Comparison of ENCODE assay signal across 8 cellular contexts in the genomic region with DNA sequence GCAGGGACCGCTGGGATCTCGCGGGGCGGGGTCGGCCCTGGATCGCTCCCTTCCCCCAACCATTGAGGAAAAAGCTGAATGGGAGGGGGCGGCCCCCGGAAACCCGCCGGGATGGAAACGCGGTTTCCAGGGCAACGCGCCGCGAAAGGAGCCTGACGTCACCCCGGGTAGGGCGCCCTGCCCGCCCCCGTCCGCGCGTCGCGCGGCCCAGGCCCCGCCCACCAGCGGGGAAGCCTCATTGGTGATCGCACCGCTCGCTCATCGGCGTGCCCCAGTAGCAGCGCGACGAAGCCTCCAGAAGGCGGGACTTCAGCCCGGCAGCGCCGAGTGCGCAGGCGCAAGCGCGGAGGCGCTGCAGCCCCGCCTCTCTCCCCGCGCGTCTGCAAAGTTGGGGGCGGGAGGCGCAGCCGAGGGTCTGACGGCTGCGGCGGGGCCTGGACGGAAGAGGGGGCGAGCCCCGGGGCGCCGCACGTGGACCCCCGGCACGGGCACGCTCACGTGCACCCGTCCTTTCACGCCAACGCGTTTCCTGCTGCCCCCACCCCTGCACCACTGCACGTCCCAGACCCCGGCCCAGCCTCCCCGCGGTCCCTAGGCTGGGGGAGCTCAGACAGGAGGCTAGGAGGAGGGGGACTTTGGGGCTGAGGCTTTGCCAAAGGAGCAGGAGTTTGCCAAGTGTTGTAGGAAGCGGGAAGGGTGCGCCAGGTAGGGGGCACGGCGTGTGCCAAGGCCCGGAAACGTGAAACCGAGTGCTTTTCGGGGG. TPM values are rescaled to one million over a fixed set of nuclear protein-coding genes. Genes with fewer than 3 reads are reported as not detected.
DNase-seq lines count a peak whose midpoint lies in the region; ATAC-seq and TF ChIP-seq lines count a peak whose summit lies in the region.

No MANE protein-coding gene starts in this region.

- H3K36me3 ChIP-seq in ovary (no peaks in the 10 kb centered on the region), thymus (ENCODE audit: control insufficient read depth, insufficient read depth) (peaks cover 22% of the 10 kb centered on the region)

- no peaks in the 10 kb centered on the region for H3K9me3 ChIP-seq in ovary
- no peaks in the 10 kb centered on the region for H3K9me3 ChIP-seq in thymus (ENCODE audit: control insufficient read depth)

- peak in 1 of 3 donors; percentile 5 for TF ChIP-seq CTCF in ovary (IDR thresholded peaks at IDR 0.05)

- WGBS in ovary, 3 donors = 1 to 2% (median 1%) methylated on average over 64 to 81 of the region's 82 CpGs
- under 1% methylated on average over 82 of the region's 82 CpGs for WGBS in thymus

- H3K9me3 Mint-ChIP-seq in activated naive CD8-positive, alpha-beta T cell (ENCODE audit: low read depth) = no peaks in the 10 kb centered on the region

- TF ChIP-seq EP300 in ovary (IDR thresholded peaks at IDR 0.05) = peak; percentile 72

- DNase-seq in GM04504 (ENCODE audit: low read depth) (peak; percentile 91), NCI-H128 (lab: John Stamatoyannopoulos, UW; ENCODE audit: unreplicated experiment) (peak; percentile 93), SKM-1 (lab: John Stamatoyannopoulos, UW; ENCODE audit: unreplicated experiment) (peak; percentile 91), head of caudate nucleus (peak; percentile 91 to 99 (median 97)), ovary (peak; percentile 97 to 99 (median 98))

- peaks cover 49% of the 10 kb centered on the region for H3K4me1 Mint-ChIP-seq in activated naive CD8-positive, alpha-beta T cell (ENCODE audit: low read depth)

- H3K4me1 ChIP-seq in ovary (ENCODE audit: insufficient read depth) (peaks cover 37% of the 10 kb centered on the region), thymus (ENCODE audit: control insufficient read depth, insufficient read depth, low read length) (peaks cover 39% of the 10 kb centered on the region)

- H3K4me3 ChIP-seq in ovary (peak overlapping the region; percentile 52), thymus (ENCODE audit: low read length) (peak overlapping the region; percentile 72)

- peak overlapping the region; percentile 91 for H3K27ac Mint-ChIP-seq in activated naive CD8-positive, alpha-beta T cell

- H3K27ac ChIP-seq in ovary = peak overlapping the region; percentile 89 to 91
- peak overlapping the region; percentile 95 for H3K27ac ChIP-seq in thymus (ENCODE audit: low read depth)

- peak; percentile 63 for ATAC-seq in HG02588 (IDR thresholded peaks at IDR 0.05; ENCODE audit: unreplicated experiment)

- H3K27me3 Mint-ChIP-seq in activated naive CD8-positive, alpha-beta T cell = no peaks in the 10 kb centered on the region

- no peaks in the 10 kb centered on the region for H3K27me3 ChIP-seq in ovary
- peaks cover 1% of the 10 kb centered on the region for H3K27me3 ChIP-seq in thymus (ENCODE audit: control insufficient read depth, insufficient read depth)

- intact Hi-C loops in head of caudate nucleus (cut with DNase I) (no loop called here), ovary (cut with DNase I) (no loop called here)

- H3K36me3 Mint-ChIP-seq in activated naive CD8-positive, alpha-beta T cell = no peaks in the 10 kb centered on the region

- peak overlapping the region; percentile 94 for H3K4me3 Mint-ChIP-seq in activated naive CD8-positive, alpha-beta T cell

- peak; percentile 51 for TF ChIP-seq POLR2A in ovary (IDR thresholded peaks at IDR 0.05)

RNA-seq across cellular contexts. Expression of a gene that starts 8.2 kb away (rescaled TPM):
- 100 to 1,000 TPM; 602 to 917 (median 855) TPM for total RNA-seq in ovary
- 1,000 to 10,000 TPM in 1 of 2 donors, 100 to 1,000 TPM in 1; 610 to 1,254 TPM for polyA plus RNA-seq in ovary
- polyA plus RNA-seq in thymus = 693 TPM

RNA-seq across cellular contexts. Expression of a gene that starts 12.5 kb away (rescaled TPM):
- 100 to 1,000 TPM in 5 of 7 donors, 10 to 100 TPM in 2; 44.9 to 261 (median 107) TPM for total RNA-seq in ovary
- polyA plus RNA-seq in ovary (10 to 100 TPM; 10.1 to 26.7 TPM), thymus (55.1 TPM)

RNA-seq across cellular contexts. Expression of a gene that starts 14.4 kb away (rescaled TPM):
- total RNA-seq in ovary = 10 to 100 TPM; 21.7 to 72.5 (median 26.7) TPM
- 10 to 100 TPM in 1 of 2 donors, under 1 TPM in 1; 0.30 to 35.2 TPM for polyA plus RNA-seq in ovary
- 62.2 TPM for polyA plus RNA-seq in thymus

RNA-seq across cellular contexts. Expression of a gene that starts 19.4 kb away (rescaled TPM):
- 100 to 1,000 TPM in 6 of 7 donors, 10 to 100 TPM in 1; 71.9 to 218 (median 148) TPM for total RNA-seq in ovary
- polyA plus RNA-seq in ovary = 100 to 1,000 TPM in 1 of 2 donors, 1 to 10 TPM in 1; 1.3 to 110 TPM
- polyA plus RNA-seq in thymus = 150 TPM

RNA-seq across cellular contexts. Expression of a gene that starts 23.1 kb away (rescaled TPM):
- 10 to 100 TPM in 2 of 7 donors, 1 to 10 TPM in 2, under 1 TPM in 3; 0.61 to 21.1 (median 2.4) TPM for total RNA-seq in ovary
- under 1 TPM in 1 of 2 donors, not detected in 1; 0.45 TPM for polyA plus RNA-seq in ovary
- 0.37 TPM for polyA plus RNA-seq in thymus

Comparison
In these comparisons a context has a peak if more than half of its experiments do, and no peak if none do; other contexts are left out.
1. Peak in every context shown above with its lines: DNase-seq, ATAC-seq, H3K4me3 ChIP-seq and H3K27ac ChIP-seq.